36 cellular contexts compared by ENCODE assay signal in genomic region chr12:17438141-17438540, GRCh38.
"Had no signal": no experiment of that assay in that cellular context is flagged by ENCODE, and none has a peak within 500 bp of the region (broad histone marks: within the 10 kb centered on the region; RNA-seq: fewer than 3 reads in every experiment).

No MANE protein-coding gene starts in this region.

- DNase-seq: Karpas-422, Kasumi-1, KG1, MG63, MM.1S, MV-4-11, NCI-H1048, NCI-H1092, NCI-H1092 treated with DMSO at 0.1 percent for 48 hours, NCI-H1105, NCI-H1105 treated with DMSO at 0.1 percent for 48 hours, NCI-H1417, NCI-H1417 treated with DMSO at 0.1 percent for 48 hours, NCI-H1436, NCI-H1436 treated with DMSO at 0.1 percent for 48 hours, NCI-H1694, NCI-H1694 treated with DMSO at 0.1 percent for 48 hours, NCI-H187, NCI-H187 treated with DMSO at 0.1 percent for 48 hours, NCI-H1930, NCI-H2029, NCI-H2029 treated with DMSO at 0.1 percent for 48 hours, NCI-H2081, NCI-H2081 treated with DMSO at 0.1 percent for 48 hours, NCI-H2107, NCI-H2171, NCI-H2171 treated with DMSO at 0.1 percent for 48 hours, NCI-H2227 treated with DMSO at 0.1 percent for 48 hours, NCI-H226, NCI-H345, NCI-H446, NCI-H446 treated with DMSO at 0.1 percent for 48 hours, NCI-H510A, NCI-H510A treated with DMSO at 0.1 percent for 48 hours, NCI-H524 had no signal

- H3K4me3 ChIP-seq: MG63 had no signal

- H3K9me3 ChIP-seq: MG63 had no signal

- H3K27me3 ChIP-seq: MG63 had no signal

- H3K27ac ChIP-seq: KMS-11 had no signal

- H3K36me3 ChIP-seq: MG63 had no signal
